In genomic region chr12:88035907-88036289, GRCh38 we compare ENCODE assay signal across 8 cellular contexts. TPM values are rescaled to one million over a fixed set of nuclear protein-coding genes. Genes with fewer than 3 reads are reported as not detected.
DNase-seq lines count a peak whose midpoint lies in the region; ATAC-seq, FAIRE-seq and TF ChIP-seq lines count a peak whose summit lies in the region.

No MANE protein-coding gene starts in this region.

- H2BK5ac ChIP-seq in H1 (ENCODE audit: low read depth, low read length), result no peak overlapping the region

- TF ChIP-seq RAD21 in H1 (IDR thresholded peaks at IDR 0.05 in 1 of 2, conservative IDR thresholded peaks at IDR 0.05 in 1 of 2; ENCODE audit: low read depth in 2 of 2, low read length in 2 of 2), result no peak

- H4K20me1 ChIP-seq in H1 (replicated peaks in 1 of 2; ENCODE audit: control insufficient read depth in 1 of 2, insufficient read depth in 2 of 2, low read length in 2 of 2), result peaks cover 0 to 1% of the 10 kb centered on the region in 2 experiments

- no peaks in the 10 kb centered on the region for H3K27me3 Mint-ChIP-seq in nephron (ENCODE audit: low read depth)

- no peak overlapping the region for H4K91ac ChIP-seq in H1 (replicated peaks; ENCODE audit: insufficient read length, low read length)

- H2AFZ ChIP-seq in H1 (ENCODE audit: low read length), result peak overlapping the region; percentile 87

- peaks cover 0 to 3% of the 10 kb centered on the region in 2 experiments; a peak in 1 of 4 replicates for H3K9me3 ChIP-seq in H1 (ENCODE audit: insufficient read depth in 2 of 2, low read depth in 1 of 2, low read length in 1 of 2)

- peak; percentile 48 for FAIRE-seq in H1 (lab: Jason Lieb, UNC)

- peak overlapping the region in 2 of 3 experiments; percentile 20 to 25 for H3K27ac Mint-ChIP-seq in nephron

- H2BK12ac ChIP-seq in H1 (ENCODE audit: low read depth, low read length), result no peak overlapping the region

- H3K23ac ChIP-seq in H1 (ENCODE audit: insufficient read length), result no peak overlapping the region

- 5% methylated on average over 5 of the region's 5 CpGs; no CpG with 5 or more reads in 1 of the 2 experiments for WGBS in H1 (ENCODE audit: extremely low coverage in 1 of 2, insufficient coverage in 1 of 2, insufficient read length in 1 of 2, insufficient replicate concordance in 2 of 2, low coverage in 1 of 2, low lambda C conversion rate in 2 of 2, missing lambda C conversion rate in 1 of 2), 2 experiments

- H4K5ac ChIP-seq in H1 (ENCODE audit: insufficient read length, low read depth, low read length), result no peak overlapping the region

- peak overlapping the region; percentile 98 to 99 (median 99) for H3K4me3 Mint-ChIP-seq in nephron

- peak overlapping the region; percentile 42 for H3K56ac ChIP-seq in H1 (replicated peaks; ENCODE audit: insufficient read length, low read depth, low read length)

- H2BK15ac ChIP-seq in H1 (ENCODE audit: low read length), result no peak overlapping the region

- H3K14ac ChIP-seq in H1 (ENCODE audit: insufficient read length), result no peak overlapping the region

- no peak for TF ChIP-seq POLR2A in H1 (IDR thresholded peaks at IDR 0.05; ENCODE audit: control extremely low read depth in 1 of 2, low read depth in 2 of 2, low read length in 2 of 2)

- peak overlapping the region; percentile 48; the same call in 1 of the 2 replicates for H3K27ac ChIP-seq in H1 (ENCODE audit: low read depth, low read length)

- H2BK120ac ChIP-seq in H1 (replicated peaks; ENCODE audit: low read depth, low read length), result no peak overlapping the region

- H3K36me3 Mint-ChIP-seq in nephron (ENCODE audit: low read depth), result no peaks in the 10 kb centered on the region

- peak; percentile 4 for ATAC-seq in GM18519 (IDR thresholded peaks at IDR 0.05; ENCODE audit: low FRiP score, unreplicated experiment)

- no peak overlapping the region for H2AK5ac ChIP-seq in H1 (ENCODE audit: low read depth, low read length)

- peaks cover 32% of the 10 kb centered on the region for H3K4me1 Mint-ChIP-seq in nephron

- no peak for TF ChIP-seq CTCF in H1 (IDR thresholded peaks at IDR 0.05; ENCODE audit: control extremely low read depth in 1 of 3, insufficient read depth in 1 of 3, low read depth in 1 of 3, low read length in 3 of 3)
- TF ChIP-seq CTCF in nephron (IDR thresholded peaks at IDR 0.05; ENCODE audit: unreplicated experiment in 3 of 3), result no peak

- H3K79me2 ChIP-seq in H1 (ENCODE audit: control insufficient read depth in 1 of 2, insufficient read depth in 2 of 2, low read length in 2 of 2), result peaks cover 0 to 52% of the 10 kb centered on the region in 2 experiments; a peak in 3 of 4 replicates

- peak overlapping the region; percentile 84 to 94 (median 89) for H3K4me3 ChIP-seq in H1 (ENCODE audit: extremely low read depth in 1 of 4, insufficient read depth in 2 of 4, low read depth in 3 of 4, low read length in 4 of 4)

- H4K8ac ChIP-seq in H1 (ENCODE audit: extremely low read depth, insufficient read depth, low read length), result peak overlapping the region; percentile 85; the same call in 1 of the 2 replicates

- no peaks in the 10 kb centered on the region for H3K23me2 ChIP-seq in H1 (ENCODE audit: low read depth, low read length)

- POLR2A ChIA-PET in HEK293T (lab: Yijun Ruan, JAX), result no interaction called here
- POLR2A ChIA-PET in H1 (lab: Charles Lee; ENCODE audit: partially characterized antibody), result no interaction called here

- no peaks in the 10 kb centered on the region for H3K27me3 ChIP-seq in H1 (replicated peaks in 1 of 4; ENCODE audit: control insufficient read depth in 3 of 4, extremely low read depth in 1 of 4, insufficient read depth in 3 of 4, low read length in 3 of 4)

- no peak for TF ChIP-seq EP300 in H1 (IDR thresholded peaks at IDR 0.05; ENCODE audit: borderline replicate concordance in 1 of 2, low read depth in 2 of 2, low read length in 2 of 2)

- CTCF ChIA-PET in HEK293T (lab: Yijun Ruan, JAX), result no interaction called here
- CTCF ChIA-PET in H1 (lab: Charles Lee; ENCODE audit: partially characterized antibody), result interaction anchor here (0.6 to 0.9 kb wide), 3 partner anchors 14 to 1190 kb away, joined by 3 to 4 read pairs (median 3); no protein-coding TSS in a partner anchor

- H3K9me3 Mint-ChIP-seq in nephron, result peaks cover 8% of the 10 kb centered on the region

- peak; percentile 5 for DNase-seq in HEK293T (ENCODE audit: extremely low spot score)
- DNase-seq in NCI-H748 (lab: John Stamatoyannopoulos, UW; ENCODE audit: unreplicated experiment), result peak; percentile 50
- no peak for DNase-seq in H1 (ENCODE audit: low read depth in 1 of 2, low spot score in 2 of 2)
- no peak for DNase-seq in midbrain (lab: John Stamatoyannopoulos, UW)
- no peak for DNase-seq in NK-92 (lab: John Stamatoyannopoulos, UW; ENCODE audit: unreplicated experiment)
- no peak for DNase-seq in amygdala (lab: John Stamatoyannopoulos, UW)

- no peaks in the 10 kb centered on the region; a peak in 1 of 8 replicates for H3K36me3 ChIP-seq in H1 (ENCODE audit: control insufficient read depth in 2 of 4, insufficient read depth in 4 of 4, low read length in 3 of 4)

- H2BK20ac ChIP-seq in H1 (ENCODE audit: low read length), result no peak overlapping the region

- no peaks in the 10 kb centered on the region for H3K79me1 ChIP-seq in H1 (ENCODE audit: low read depth, low read length)

- peak overlapping the region in 3 of 4 experiments; percentile 74 to 83 (median 82); a peak in 6 of 7 replicates for H3K9ac ChIP-seq in H1 (replicated peaks in 1 of 4; ENCODE audit: extremely low read depth in 1 of 4, low read depth in 3 of 4, low read length in 3 of 4)

- peaks cover 0 to 3% (median under 1%) of the 10 kb centered on the region in 4 experiments; a peak in 2 of 7 replicates for H3K4me1 ChIP-seq in H1 (replicated peaks in 1 of 4; ENCODE audit: control insufficient read depth in 3 of 4, insufficient read depth in 4 of 4, low read length in 3 of 4)

- peak overlapping the region; percentile 72 to 83 for H3K4me2 ChIP-seq in H1 (ENCODE audit: insufficient read depth in 1 of 2, low read depth in 2 of 2, low read length in 2 of 2)

- H3K4ac ChIP-seq in H1 (replicated peaks; ENCODE audit: insufficient read length, low read depth, low read length), result no peak overlapping the region

- 0 out of 2 replicates have a peak overlapping the region, but pooled peaks have one; percentile 90 for H3K18ac ChIP-seq in H1 (ENCODE audit: extremely low read depth, low read length)

TF ChIP-seq in HEK293T, 16 proteins besides CTCF, POLR2A, EP300 and RAD21:
- TF ChIP-seq HDGF (IDR thresholded peaks at IDR 0.05; ENCODE audit: borderline replicate concordance), result no peak
- TF ChIP-seq ARNT (IDR thresholded peaks at IDR 0.05), result no peak
- no peak for TF ChIP-seq BHLHE40 (IDR thresholded peaks at IDR 0.05; ENCODE audit: borderline replicate concordance)
- TF ChIP-seq FOXK2 (IDR thresholded peaks at IDR 0.05), result no peak
- TF ChIP-seq TARDBP (IDR thresholded peaks at IDR 0.05), result no peak
- TF ChIP-seq NFRKB (IDR thresholded peaks at IDR 0.05), result no peak
- TF ChIP-seq LEF1 (IDR thresholded peaks at IDR 0.05; ENCODE audit: borderline replicate concordance), result no peak
- no peak for TF ChIP-seq FOXA1 (IDR thresholded peaks at IDR 0.05)
- no peak for TF ChIP-seq L3MBTL2 (conservative IDR thresholded peaks at IDR 0.05)
- no peak for TF ChIP-seq SUZ12 (IDR thresholded peaks at IDR 0.05)
- no peak for TF ChIP-seq PKNOX1 (IDR thresholded peaks at IDR 0.05)

TF ChIP-seq in H1, 55 proteins besides CTCF, POLR2A, EP300 and RAD21:
- no peak for TF ChIP-seq MAFK (IDR thresholded peaks at IDR 0.05; ENCODE audit: low read depth, low read length)
- no peak for TF ChIP-seq SUZ12 (IDR thresholded peaks at IDR 0.05; ENCODE audit: low read length)
- TF ChIP-seq ATF2 (IDR thresholded peaks at IDR 0.05; ENCODE audit: low read length), result no peak
- no peak for TF ChIP-seq FOSL1 (IDR thresholded peaks at IDR 0.05; ENCODE audit: insufficient read depth, low read depth, low read length)
- no peak for TF ChIP-seq SP4 (IDR thresholded peaks at IDR 0.05; ENCODE audit: low read length)
- no peak for TF ChIP-seq ZNF274 (IDR thresholded peaks at IDR 0.05; ENCODE audit: borderline replicate concordance, extremely low read depth, low read length)
- no peak for TF ChIP-seq CREB1 (IDR thresholded peaks at IDR 0.05)
- no peak for TF ChIP-seq SIRT6 (IDR thresholded peaks at IDR 0.05; ENCODE audit: low read length)
- no peak for TF ChIP-seq GTF2F1 (IDR thresholded peaks at IDR 0.05; ENCODE audit: borderline replicate concordance, low read depth, low read length)
- no peak for TF ChIP-seq HDAC6 (IDR thresholded peaks at IDR 0.05; ENCODE audit: low read depth, low read length)
- no peak for TF ChIP-seq BCL11A (IDR thresholded peaks at IDR 0.05; ENCODE audit: low read depth in 2 of 2, low read length in 2 of 2)
- TF ChIP-seq HDAC2 (IDR thresholded peaks at IDR 0.05; ENCODE audit: borderline replicate concordance in 1 of 2, low read depth in 2 of 2, low read length in 2 of 2), result no peak
- no peak for TF ChIP-seq POLR2AphosphoS5 (IDR thresholded peaks at IDR 0.05; ENCODE audit: low read depth, low read length)

RNA-seq across cellular contexts. Expression of gene C12orf50, which starts 6.7 kb away (rescaled TPM):
- total RNA-seq in H1 (2021; fragmentation: NEBNext Ultra II Directional; extraction: Animal tissue kit (Norgen Biotek cat#: 25700)), result not detected in 2 replicates
- not detected in 2 replicates for polyA plus RNA-seq in H1 (2011; rRNA removed)
- not detected for polyA plus RNA-seq in H1 (2011; cell fraction: cytosol; rRNA removed)
- not detected for polyA plus RNA-seq in H1 (2011; cell fraction: nucleus; rRNA removed)
- not detected in 4 replicates for polyA plus RNA-seq in H1 (2012, experiment 1 of 2)
- polyA plus RNA-seq in H1 (2012, experiment 2 of 2), result not detected
- polyA plus RNA-seq in H1 (2013, experiment 1 of 2), result 0.04 TPM
- 0.04 TPM for polyA plus RNA-seq in H1 (2013, experiment 2 of 2)
- 0.03 and 0.05 TPM in 2 replicates for polyA minus RNA-seq in H1 (2011; rRNA and poly(A)+ RNA removed)
- polyA minus RNA-seq in H1 (2011; cell fraction: cytosol; rRNA and poly(A)+ RNA removed), result not detected
- 0.20 TPM for polyA minus RNA-seq in H1 (2011; cell fraction: nucleus; rRNA and poly(A)+ RNA removed)

Comparison
In these comparisons a context has a peak if more than half of its experiments do, and no peak if none do; other contexts are left out.
1. DNase-seq: peak in HEK293T (single experiment) and NCI-H748 (single experiment); none in H1 (0 of 2), midbrain (single experiment), NK-92 (single experiment) and amygdala (0 of 56).